ENCODE assay signal across 8 cellular contexts in genomic region chr6:43181942-43182860, GRCh38. TPM values are rescaled to one million over a fixed set of nuclear protein-coding genes. Genes with fewer than 3 reads are reported as not detected.
DNase-seq lines count a peak whose midpoint lies in the region; ATAC-seq, FAIRE-seq and TF ChIP-seq lines count a peak whose summit lies in the region.

Gene CUL9, plus strand, starts transcription at chr6:43182196. Its CDS starts 2,115 bp downstream, at chr6:43184311.

- no peak for TF ChIP-seq CTCF in GM10248 (IDR thresholded peaks at IDR 0.05; ENCODE audit: control extremely low read depth, extremely low read depth, low read depth, missing control alignments)
- no peak for TF ChIP-seq CTCF in astrocyte (IDR thresholded peaks at IDR 0.05; ENCODE audit: insufficient read depth, low read depth, low read length)

- H3K4me2 ChIP-seq in astrocyte (ENCODE audit: low read length), result peak within 1 kb of the TSS; percentile 91

- FAIRE-seq in astrocyte (lab: Jason Lieb, UNC), result no peak

- DNase-seq in GM10248 (ENCODE audit: extremely low spot score), result peak; percentile 94
- DNase-seq in HCEC 1CT, result peak; percentile 67
- DNase-seq in NAMALWA (ENCODE audit: low spot score), result peak; percentile 75
- DNase-seq in astrocyte (ENCODE audit: low read depth), result peak; percentile 49
- DNase-seq in right cardiac atrium, result peak; percentile 90 to 96 (median 95)
- peak; percentile 84 for DNase-seq in putamen (ENCODE audit: low spot score)

- peak; percentile 96 to 98 for ATAC-seq in right cardiac atrium

- no peaks in the 10 kb centered on the region for H3K27me3 Mint-ChIP-seq in astrocyte (ENCODE audit: low read depth, unreplicated experiment)

- POLR2A ChIA-PET in GM10248 (lab: Yijun Ruan, JAX), result interaction anchor here (0.6 to 1.0 kb wide), 3 partner anchors 42 to 186 kb away, joined by 3 to 7 read pairs (median 3); no protein-coding TSS in a partner anchor

- CTCF ChIA-PET in GM10248 (lab: Yijun Ruan, JAX), result interaction anchor here (0.6 to 1.3 kb wide), 7 partner anchors 9 to 113 kb away, joined by 3 read pairs; partner anchors contain the start of genes DNPH1 and SRF

- no peaks in the 10 kb centered on the region for H3K9me3 Mint-ChIP-seq in astrocyte (ENCODE audit: unreplicated experiment)

- H3K9me3 ChIP-seq in astrocyte (ENCODE audit: insufficient read depth, low read depth, low read length) (no peaks in the 10 kb centered on the region), right cardiac atrium (ENCODE audit: control insufficient read depth, low read length) (no peaks in the 10 kb centered on the region)

- intact Hi-C loops in T-helper 2 cell treated with Interferon-gamma antibody and Interleukin-4, amounts not matched to agents 100 ng/mL and 5 ng/mL, for 36 hours (cut with micrococcal nuclease), result loop anchor here (1.0 to 2.0 kb wide), 2 partner anchors 8 to 43 kb away; no protein-coding TSS in a partner anchor
- intact Hi-C loops in right cardiac atrium (cut with DNase I), result no loop called here

- WGBS in right cardiac atrium, result under 1% methylated on average over 51 of the region's 51 CpGs
- 1% methylated on average over 51 of the region's 51 CpGs for whole genome bisulfite sequencing in urinary bladder

- H3K4me1 Mint-ChIP-seq in astrocyte (ENCODE audit: low read depth, unreplicated experiment), result peaks cover 21% of the 10 kb centered on the region

- H3K36me3 Mint-ChIP-seq in astrocyte (ENCODE audit: low read depth, unreplicated experiment), result peaks cover 13% of the 10 kb centered on the region

- H3K79me2 ChIP-seq in astrocyte (ENCODE audit: insufficient read depth, low read length), result peaks cover 14% of the 10 kb centered on the region

- H3K36me3 ChIP-seq in astrocyte (ENCODE audit: insufficient read depth, low read length) (peaks cover 15% of the 10 kb centered on the region), urinary bladder (ENCODE audit: insufficient read depth) (peaks cover 6% of the 10 kb centered on the region)

- peak within 1 kb of the TSS; percentile 45 for H3K27ac Mint-ChIP-seq in astrocyte (ENCODE audit: unreplicated experiment)

- H4K20me1 ChIP-seq in astrocyte (ENCODE audit: insufficient read depth, low read length), result peaks cover 26% of the 10 kb centered on the region

- H3K27me3 ChIP-seq in astrocyte (ENCODE audit: insufficient read depth, low read length) (no peaks in the 10 kb centered on the region), right cardiac atrium (ENCODE audit: control insufficient read depth, insufficient read depth) (no peaks in the 10 kb centered on the region)

- H2AFZ ChIP-seq in astrocyte (ENCODE audit: low read depth, low read length), result peak within 1 kb of the TSS; percentile 64

- peak within 1 kb of the TSS; percentile 68 for H3K4me3 ChIP-seq in astrocyte (ENCODE audit: insufficient read depth, low read depth, low read length)
- H3K4me3 ChIP-seq in right cardiac atrium (ENCODE audit: low read length), result peak within 1 kb of the TSS; percentile 62
- peak within 1 kb of the TSS; percentile 69 for H3K4me3 ChIP-seq in urinary bladder (ENCODE audit: low read depth, low read length)

- H3K4me3 Mint-ChIP-seq in astrocyte (ENCODE audit: unreplicated experiment), result peak within 1 kb of the TSS; percentile 88

- peak within 1 kb of the TSS; percentile 39 for H3K27ac ChIP-seq in astrocyte (ENCODE audit: low read depth, low read length)
- peak within 1 kb of the TSS; percentile 4 for H3K27ac ChIP-seq in right cardiac atrium (ENCODE audit: low read length)
- H3K27ac ChIP-seq in urinary bladder (ENCODE audit: low read depth), result peak within 1 kb of the TSS; percentile 66

- H3K4me1 ChIP-seq in astrocyte (ENCODE audit: insufficient read depth, low read length) (peaks cover 19% of the 10 kb centered on the region), right cardiac atrium (ENCODE audit: control insufficient read depth, insufficient read depth, low read length) (no peaks in the 10 kb centered on the region), urinary bladder (ENCODE audit: insufficient read depth) (no peaks in the 10 kb centered on the region)

- H3K9ac ChIP-seq in astrocyte (ENCODE audit: low read length), result peak within 1 kb of the TSS; percentile 77

RNA-seq across cellular contexts. Expression of gene CUL9, which starts in this region (rescaled TPM):
- total RNA-seq in T-helper 2 cell treated with Interferon-gamma antibody and Interleukin-4, amounts not matched to agents 100 ng/mL and 5 ng/mL, for 36 hours, result 42.9 and 45.5 TPM in 2 replicates
- total RNA-seq in astrocyte, result 11.1 TPM in 2 replicates
- total RNA-seq in right cardiac atrium, result 10 to 100 TPM; 14.6 to 18.7 (median 16.3) TPM
- polyA plus RNA-seq in right cardiac atrium, result 15.7 TPM
- total RNA-seq in urinary bladder, result 20.6 TPM
- polyA plus RNA-seq in urinary bladder, result 23.5 TPM

Comparison
In these comparisons a context has a peak if more than half of its experiments do, and no peak if none do; other contexts are left out.
1. Peak in every context shown above with its lines: DNase-seq, ATAC-seq, H3K4me3 ChIP-seq and H3K27ac ChIP-seq.
2. H3K27ac ChIP-seq: peak in every context shown above with its lines; median percentile 66 in urinary bladder; 39 in astrocyte; 4 in right cardiac atrium.